In genomic region chr13:49935171-49936084, GRCh38 we compare ENCODE assay signal across 8 cellular contexts. TPM values are rescaled to one million over a fixed set of nuclear protein-coding genes. Genes with fewer than 3 reads are reported as not detected.
DNase-seq lines count a peak whose midpoint lies in the region; ATAC-seq and TF ChIP-seq lines count a peak whose summit lies in the region.

No MANE protein-coding gene starts in this region.

- H3K9me3 Mint-ChIP-seq in activated B cell treated with CpG ODN at 0.5 μM for 24 hours, result no peaks in the 10 kb centered on the region

- H3K36me3 ChIP-seq in ectodermal cell (ENCODE audit: control insufficient read depth, insufficient read depth, low read length), result no peaks in the 10 kb centered on the region
- H3K36me3 ChIP-seq in lung (ENCODE audit: control insufficient read depth in 2 of 2, insufficient read depth in 2 of 2, low read length in 2 of 2), result no peaks in the 10 kb centered on the region

- H3K4me1 ChIP-seq in ectodermal cell (ENCODE audit: control insufficient read depth, insufficient read depth, low read length), result no peaks in the 10 kb centered on the region
- H3K4me1 ChIP-seq in lung (ENCODE audit: control insufficient read depth in 2 of 2, insufficient read depth in 2 of 2, low read length in 2 of 2), result peaks cover 0 to 4% of the 10 kb centered on the region in 2 donors

- no peak for TF ChIP-seq CTCF in activated B cell treated with CpG ODN at 0.5 μM for 24 hours (IDR thresholded peaks at IDR 0.05)
- no peak for TF ChIP-seq CTCF in lung (IDR thresholded peaks at IDR 0.05; ENCODE audit: control extremely low read depth, extremely low read depth)

- no peaks in the 10 kb centered on the region for H3K27me3 Mint-ChIP-seq in activated B cell treated with CpG ODN at 0.5 μM for 24 hours

- in situ Hi-C loops in KBM-7 (cut with MboI; ENCODE audit: low pct_unique_long_range_greater_than_20kb, low sequenced_read_pairs), result no loop called here

- H3K4me3 Mint-ChIP-seq in activated B cell treated with CpG ODN at 0.5 μM for 24 hours, result peak overlapping the region; percentile 97

- H3K27me3 ChIP-seq in ectodermal cell (ENCODE audit: control insufficient read depth, insufficient read depth, low read length, poor library complexity, severe bottlenecking) (peaks cover 28% of the 10 kb centered on the region), lung (ENCODE audit: control insufficient read depth, insufficient read depth) (no peaks in the 10 kb centered on the region)

- H3K4me3 ChIP-seq in GM08714 (ENCODE audit: low read length), result peak overlapping the region; percentile 87
- peak overlapping the region; percentile 57 for H3K4me3 ChIP-seq in ectodermal cell (ENCODE audit: insufficient read depth, low read depth, low read length)
- H3K4me3 ChIP-seq in lung, result peak overlapping the region; percentile 97

- intact Hi-C loops in activated B cell treated with CpG ODN at 0.5 μM for 24 hours (cut with micrococcal nuclease), result loop anchor here (1.0 to 5.0 kb wide), 14 partner anchors 62 to 1867 kb away; partner anchors contain the start of genes CAB39L, DHRS12, EBPL and FNDC3A

- peaks cover 32% of the 10 kb centered on the region for H3K4me1 Mint-ChIP-seq in activated B cell treated with CpG ODN at 0.5 μM for 24 hours

- ATAC-seq in GM21825 (IDR thresholded peaks at IDR 0.05; ENCODE audit: unreplicated experiment) (peak; percentile 35), activated B cell treated with CpG ODN at 0.5 μM for 24 hours (ENCODE audit: low read depth) (no peak), lung (ENCODE audit: insufficient read depth, low FRiP score) (peak; percentile 19)

- peaks cover 9% of the 10 kb centered on the region for H3K36me3 Mint-ChIP-seq in activated B cell treated with CpG ODN at 0.5 μM for 24 hours (ENCODE audit: low read depth)

- CTCF ChIA-PET in activated B cell treated with CpG ODN at 0.5 μM for 24 hours (lab: Charles Lee), result interaction anchor here (0.6 to 1.9 kb wide), 8 partner anchors 10 to 981 kb away, joined by 3 to 12 read pairs (median 4); no protein-coding TSS in a partner anchor

- POLR2A ChIA-PET in activated B cell treated with CpG ODN at 0.5 μM for 24 hours (lab: Charles Lee), result interaction anchor here (0.5 to 3.0 kb wide), 22 partner anchors 10 to 1518 kb away, joined by 3 to 21 read pairs (median 4); partner anchors contain the start of genes CAB39L, CDADC1, INTS6 and KPNA3

- H3K27ac ChIP-seq in ectodermal cell (ENCODE audit: insufficient read depth, low read depth, low read length, poor library complexity, severe bottlenecking) (peak overlapping the region; percentile 63), lung (ENCODE audit: low read depth in 1 of 2, low read length in 1 of 2) (peak overlapping the region; percentile 88 to 96)

- peak; percentile 66 for DNase-seq in KBM-7
- DNase-seq in activated B cell treated with CpG ODN at 0.5 μM for 24 hours, result no peak
- DNase-seq in lung (ENCODE audit: low spot score), result peak; percentile 62
- peak; percentile 12 for DNase-seq in stimulated activated CD8-positive, alpha-beta memory T cell treated with anti-CD3 and anti-CD28 coated beads, Interleukin-12 subunit alpha, Interleukin-12 subunit beta, amount 100 ng/mL, for 4 hours (ENCODE audit: low read depth)
- DNase-seq in DMS79 (lab: John Stamatoyannopoulos, UW), result no peak

- H3K9me3 ChIP-seq in ectodermal cell (ENCODE audit: control insufficient read depth, low read length) (no peaks in the 10 kb centered on the region), lung (ENCODE audit: control insufficient read depth in 2 of 2, insufficient read depth in 1 of 2, low read length in 1 of 2) (no peaks in the 10 kb centered on the region)

- WGBS in ectodermal cell, 2 experiments, result 3 to 4% methylated on average over 34 to 35 of the region's 35 CpGs
- 2% methylated on average over 30 to 35 of the region's 35 CpGs for WGBS in lung, 2 donors

- H3K27ac Mint-ChIP-seq in activated B cell treated with CpG ODN at 0.5 μM for 24 hours, result peak overlapping the region; percentile 91

RNA-seq across cellular contexts. Expression of gene SPRYD7, which starts 0.7 kb away (rescaled TPM):
- total RNA-seq in activated B cell treated with CpG ODN at 0.5 μM for 24 hours, result 3.7 and 4.5 TPM in 2 replicates
- polyA plus RNA-seq in ectodermal cell (2013, experiment 1 of 4), result 4.9 TPM
- 4.7 TPM for polyA plus RNA-seq in ectodermal cell (2013, experiment 2 of 4)
- polyA plus RNA-seq in ectodermal cell (2013, experiment 3 of 4), result 4.2 TPM
- 4.4 TPM for polyA plus RNA-seq in ectodermal cell (2013, experiment 4 of 4)
- 10 to 100 TPM; 12.0 to 14.3 TPM for total RNA-seq in lung
- 10 to 100 TPM in 1 of 2 donors, 1 to 10 TPM in 1; 8.2 to 16.8 TPM for polyA plus RNA-seq in lung

Comparison
In these comparisons a context has a peak if more than half of its experiments do, and no peak if none do; other contexts are left out.
1. DNase-seq: peak in KBM-7 (single experiment), lung (single experiment) and stimulated activated CD8-positive, alpha-beta memory T cell treated with anti-CD3 and anti-CD28 coated beads, Interleukin-12 subunit alpha, Interleukin-12 subunit beta, amount 100 ng/mL, for 4 hours (single experiment); none in activated B cell treated with CpG ODN at 0.5 μM for 24 hours (single experiment) and DMS79 (single experiment).
2. Peak in every context shown above with its lines, with median percentiles within 50 percentile points of each other: H3K4me3 ChIP-seq.